ENCODE assay signal across 18 cellular contexts in the genomic region with DNA sequence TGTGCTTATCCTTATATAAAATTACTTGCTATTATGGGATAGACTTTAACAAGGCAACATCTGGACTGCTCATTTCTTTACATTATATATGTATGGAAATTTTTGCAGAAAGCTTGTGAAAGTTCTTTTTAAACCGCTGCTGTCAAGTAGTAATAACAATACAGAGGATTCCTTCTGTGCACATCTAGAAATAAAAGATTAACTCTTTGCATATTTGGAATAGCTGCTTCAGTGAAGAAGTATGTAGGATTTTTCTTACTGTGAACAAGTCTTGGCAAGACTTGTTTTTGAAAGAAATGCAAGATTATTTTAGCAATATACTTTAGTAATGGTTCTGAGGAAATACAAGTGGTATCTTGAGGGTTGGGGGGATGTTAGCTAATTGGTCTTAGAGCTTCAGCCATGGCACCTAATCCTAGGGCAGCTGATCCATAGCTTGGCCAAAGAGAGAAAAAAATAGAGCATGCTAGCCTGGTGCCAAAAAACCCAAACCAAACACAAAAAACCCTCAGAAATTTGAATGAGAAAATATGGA. TPM values are rescaled to one million over a fixed set of nuclear protein-coding genes. Genes with fewer than 3 reads are reported as not detected.
DNase-seq lines count a peak whose midpoint lies in the region; ATAC-seq, FAIRE-seq and TF ChIP-seq lines count a peak whose summit lies in the region.
"Had no signal": no experiment of that assay in that cellular context is flagged by ENCODE, and none has a peak within 500 bp of the region (broad histone marks: within the 10 kb centered on the region; RNA-seq: fewer than 3 reads in every experiment).

No MANE protein-coding gene starts in this region.

- H2BK120ac ChIP-seq in H9 (ENCODE audit: low read depth, low read length, poor library complexity, severe bottlenecking): no peak overlapping the region

- H4K91ac ChIP-seq in H9 (ENCODE audit: insufficient read length, low read depth, low read length): no peak overlapping the region

- no peak overlapping the region for H3K18ac ChIP-seq in H9 (ENCODE audit: insufficient read length, low read depth, low read length)

- H3K4me1 ChIP-seq in H9 (ENCODE audit: insufficient read depth, low read length) (peaks cover 2% of the 10 kb centered on the region; the same call in 1 of the 2 replicates), astrocyte (ENCODE audit: insufficient read depth, low read length) (peaks cover 22% of the 10 kb centered on the region)

- H3K4me3 Mint-ChIP-seq in H9: no peak overlapping the region
- H3K4me3 Mint-ChIP-seq in astrocyte (ENCODE audit: unreplicated experiment): peak overlapping the region; percentile 42
- H3K4me3 Mint-ChIP-seq: activated CD4-positive, alpha-beta memory T cell treated with anti-CD3 and anti-CD28 coated beads, Interleukin-2, amount 10 ng/mL, durations not matched to agents 7 days and 5 days; activated naive CD8-positive, alpha-beta T cell treated with anti-CD3 and anti-CD28 coated beads, Interleukin-2, amount 10 ng/mL, durations not matched to agents 7 days and 5 days; activated T-cell treated with anti-CD3 and anti-CD28 coated beads, Interleukin-2, amount 50 U/mL, for 72 hours; memory B cell; neural crest cell; stimulated activated naive B cell treated with anti-CD40 and anti-IgM and Interleukin-4, amounts not matched to agents 10 μg/mL and 1 μg/mL and 100 μg/mL, for 72 hours had no signal

- H3K27me3 ChIP-seq in H9 (ENCODE audit: insufficient read depth, low read length): no peaks in the 10 kb centered on the region
- H3K27me3 ChIP-seq in astrocyte (ENCODE audit: insufficient read depth, low read length): no peaks in the 10 kb centered on the region
- H3K27me3 ChIP-seq: gastrocnemius medialis had no signal

- no peaks in the 10 kb centered on the region for H3K79me1 ChIP-seq in H9 (ENCODE audit: insufficient read depth, low read depth, low read length, poor library complexity, severe bottlenecking)

- H3K56ac ChIP-seq in H9 (ENCODE audit: insufficient read length, low read depth, low read length): no peak overlapping the region

- H3K27me3 Mint-ChIP-seq in H9 (ENCODE audit: low read depth) (no peaks in the 10 kb centered on the region), astrocyte (ENCODE audit: low read depth, unreplicated experiment) (no peaks in the 10 kb centered on the region)
- H3K27me3 Mint-ChIP-seq: activated CD4-positive, alpha-beta memory T cell treated with anti-CD3 and anti-CD28 coated beads, Interleukin-2, amount 10 ng/mL, durations not matched to agents 7 days and 5 days; activated naive CD8-positive, alpha-beta T cell treated with anti-CD3 and anti-CD28 coated beads, Interleukin-2, amount 10 ng/mL, durations not matched to agents 7 days and 5 days; memory B cell; stimulated activated naive B cell treated with anti-CD40 and anti-IgM and Interleukin-4, amounts not matched to agents 10 μg/mL and 1 μg/mL and 100 μg/mL, for 72 hours had no signal

- H3K23ac ChIP-seq in H9 (ENCODE audit: insufficient read length, low read depth, low read length): no peak overlapping the region

- H3K27ac ChIP-seq in H9 (ENCODE audit: insufficient read length, low read depth, low read length) (no peak overlapping the region), astrocyte (ENCODE audit: low read depth, low read length) (no peak overlapping the region)
- H3K27ac ChIP-seq: gastrocnemius medialis, WERI-Rb-1 had no signal

- H3K9ac ChIP-seq in H9 (ENCODE audit: extremely low read depth, insufficient read length, low read length) (no peak overlapping the region), astrocyte (ENCODE audit: low read length) (no peak overlapping the region)

- no peak overlapping the region for H4K8ac ChIP-seq in H9 (replicated peaks; ENCODE audit: insufficient read length, low read depth, low read length)

- H3K9me3 Mint-ChIP-seq in H9 (no peaks in the 10 kb centered on the region), astrocyte (ENCODE audit: unreplicated experiment) (no peaks in the 10 kb centered on the region)
- H3K9me3 Mint-ChIP-seq: activated CD4-positive, alpha-beta memory T cell treated with anti-CD3 and anti-CD28 coated beads, Interleukin-2, amount 10 ng/mL, durations not matched to agents 7 days and 5 days; activated naive CD8-positive, alpha-beta T cell treated with anti-CD3 and anti-CD28 coated beads, Interleukin-2, amount 10 ng/mL, durations not matched to agents 7 days and 5 days; activated T-cell treated with anti-CD3 and anti-CD28 coated beads, Interleukin-2, amount 50 U/mL, for 72 hours; memory B cell; neural crest cell; stimulated activated naive B cell treated with anti-CD40 and anti-IgM and Interleukin-4, amounts not matched to agents 10 μg/mL and 1 μg/mL and 100 μg/mL, for 72 hours had no signal

- peaks cover 34% of the 10 kb centered on the region; the same call in 1 of the 2 replicates for H3K79me2 ChIP-seq in H9 (ENCODE audit: insufficient read depth, low read length)
- H3K79me2 ChIP-seq in astrocyte (ENCODE audit: insufficient read depth, low read length): peaks cover 78% of the 10 kb centered on the region

- FAIRE-seq in astrocyte (lab: Jason Lieb, UNC): peak; percentile 68
- FAIRE-seq in HTR-8/SVneo (lab: Jason Lieb, UNC): no peak

- H2BK15ac ChIP-seq in H9 (ENCODE audit: low read depth, low read length): no peak overlapping the region

- H2BK12ac ChIP-seq in H9 (ENCODE audit: insufficient read length, low read depth, low read length): no peak overlapping the region

- H3K4me3 ChIP-seq in astrocyte (ENCODE audit: insufficient read depth, low read depth, low read length): no peak overlapping the region
- H3K4me3 ChIP-seq in fibroblast of the aortic adventitia (ENCODE audit: low read depth, low read length): no peak overlapping the region
- H3K4me3 ChIP-seq: gastrocnemius medialis had no signal

- peaks cover 2 to 6% (median 2%) of the 10 kb centered on the region in 3 experiments; a peak in 5 of 7 replicates for H3K36me3 Mint-ChIP-seq in H9 (ENCODE audit: insufficient read depth in 1 of 3, low read depth in 3 of 3)
- H3K36me3 Mint-ChIP-seq in astrocyte (ENCODE audit: low read depth, unreplicated experiment): no peaks in the 10 kb centered on the region
- H3K36me3 Mint-ChIP-seq: memory B cell had no signal

- H4K5ac ChIP-seq in H9 (ENCODE audit: insufficient read length, low read depth, low read length): no peak overlapping the region

- peaks cover 6% of the 10 kb centered on the region for H3K23me2 ChIP-seq in H9 (ENCODE audit: insufficient read length, low read depth, low read length, poor library complexity, severe bottlenecking)

- H3K4ac ChIP-seq in H9 (ENCODE audit: low read depth, low read length): no peak overlapping the region

- H2BK5ac ChIP-seq in H9 (ENCODE audit: insufficient read length, low read length): no peak overlapping the region

- H4K20me1 ChIP-seq in H9 (ENCODE audit: control insufficient read depth, insufficient read depth, insufficient read length) (no peaks in the 10 kb centered on the region), astrocyte (ENCODE audit: insufficient read depth, low read length) (peaks cover 44% of the 10 kb centered on the region)

- no peak overlapping the region for H3K14ac ChIP-seq in H9 (ENCODE audit: insufficient read depth, low read length)

- H3K4me1 Mint-ChIP-seq in H9: peaks cover 36 to 40% of the 10 kb centered on the region in 2 experiments
- H3K4me1 Mint-ChIP-seq in astrocyte (ENCODE audit: low read depth, unreplicated experiment): peaks cover 32% of the 10 kb centered on the region

- no CpG with 5 or more reads among the region's 1 CpG for WGBS in H9 (ENCODE audit: extremely low coverage, insufficient read length, low lambda C conversion rate)

- no peak overlapping the region for H2AFZ ChIP-seq in H9 (ENCODE audit: low read length)
- H2AFZ ChIP-seq in astrocyte (ENCODE audit: low read depth, low read length): no peak overlapping the region

- no peak overlapping the region for H2AK5ac ChIP-seq in H9 (ENCODE audit: insufficient read length, low read length)

- H3K4me2 ChIP-seq in H9 (ENCODE audit: insufficient read depth, insufficient read length, low read length) (no peak overlapping the region), astrocyte (ENCODE audit: low read length) (peak overlapping the region; percentile 12)

- H3K36me3 ChIP-seq in astrocyte (ENCODE audit: insufficient read depth, low read length): no peaks in the 10 kb centered on the region
- H3K36me3 ChIP-seq: gastrocnemius medialis had no signal

- peak overlapping the region in 2 of 3 experiments; percentile 5 to 78; a peak in 3 of 7 replicates for H3K27ac Mint-ChIP-seq in H9
- H3K27ac Mint-ChIP-seq in astrocyte (ENCODE audit: unreplicated experiment): peak overlapping the region; percentile 73
- H3K27ac Mint-ChIP-seq: activated CD4-positive, alpha-beta memory T cell treated with anti-CD3 and anti-CD28 coated beads, Interleukin-2, amount 10 ng/mL, durations not matched to agents 7 days and 5 days; activated naive CD8-positive, alpha-beta T cell treated with anti-CD3 and anti-CD28 coated beads, Interleukin-2, amount 10 ng/mL, durations not matched to agents 7 days and 5 days; activated T-cell treated with anti-CD3 and anti-CD28 coated beads, Interleukin-2, amount 50 U/mL, for 72 hours; memory B cell; stimulated activated naive B cell treated with anti-CD40 and anti-IgM and Interleukin-4, amounts not matched to agents 10 μg/mL and 1 μg/mL and 100 μg/mL, for 72 hours had no signal

- no peaks in the 10 kb centered on the region for H3K9me3 ChIP-seq in H9 (ENCODE audit: control insufficient read depth, low read depth, low read length)
- H3K9me3 ChIP-seq in astrocyte (ENCODE audit: insufficient read depth, low read depth, low read length): no peaks in the 10 kb centered on the region
- H3K9me3 ChIP-seq: gastrocnemius medialis had no signal

- H2BK20ac ChIP-seq in H9 (ENCODE audit: low read depth, low read length, poor library complexity, severe bottlenecking): no peak overlapping the region

- no peak overlapping the region for H3T11ph ChIP-seq in H9 (ENCODE audit: low read length)

- no peak for ATAC-seq in GM19324 (IDR thresholded peaks at IDR 0.05; ENCODE audit: low FRiP score, unreplicated experiment)
- no peak for ATAC-seq in GM18873 (IDR thresholded peaks at IDR 0.05; ENCODE audit: low FRiP score, unreplicated experiment)
- no peak for ATAC-seq in GM19397 (IDR thresholded peaks at IDR 0.05; ENCODE audit: unreplicated experiment)
- ATAC-seq: activated T-cell treated with anti-CD3 and anti-CD28 coated beads, Interleukin-2, amount 50 U/mL, for 72 hours; gastrocnemius medialis; stimulated activated naive B cell treated with anti-CD40 and anti-IgM and Interleukin-4, amounts not matched to agents 10 μg/mL and 1 μg/mL and 100 μg/mL, for 72 hours had no signal

- no peak for DNase-seq in H9
- peak; percentile 53 for DNase-seq in astrocyte (ENCODE audit: low read depth)
- peak; percentile 56 for DNase-seq in fibroblast of the aortic adventitia (ENCODE audit: low read depth)
- peak; percentile 80 for DNase-seq in renal cortical epithelial cell (ENCODE audit: low read depth)
- no peak for DNase-seq in HTR-8/SVneo (ENCODE audit: insufficient read length, low spot score)
- DNase-seq: activated CD4-positive, alpha-beta memory T cell treated with anti-CD3 and anti-CD28 coated beads, Interleukin-2, amount 10 ng/mL, durations not matched to agents 7 days and 5 days; activated naive CD8-positive, alpha-beta T cell treated with anti-CD3 and anti-CD28 coated beads, Interleukin-2, amount 10 ng/mL, durations not matched to agents 7 days and 5 days; activated T-cell treated with anti-CD3 and anti-CD28 coated beads, Interleukin-2, amount 50 U/mL, for 72 hours; central memory CD4-positive, alpha-beta T cell; gastrocnemius medialis; NCI-H2227 treated with DMSO at 0.1 percent for 48 hours; stimulated activated naive B cell treated with anti-CD40 and anti-IgM and Interleukin-4, amounts not matched to agents 10 μg/mL and 1 μg/mL and 100 μg/mL, for 72 hours; WERI-Rb-1 had no signal

- no peak for TF ChIP-seq CTCF in H9 (conservative IDR thresholded peaks at IDR 0.05)
- TF ChIP-seq CTCF in astrocyte (IDR thresholded peaks at IDR 0.05; ENCODE audit: insufficient read depth, low read depth, low read length): no peak
- TF ChIP-seq CTCF in fibroblast of the aortic adventitia (IDR thresholded peaks at IDR 0.05; ENCODE audit: insufficient read depth, low read length): no peak

RNA-seq across cellular contexts. Expression of a gene that starts 4.3 kb away (rescaled TPM):
- 57.7 and 71.1 TPM in 2 replicates for total RNA-seq in H9 (2021)
- total RNA-seq in astrocyte: 59.3 and 65.2 TPM in 2 replicates
- 56.2 and 63.9 TPM in 2 replicates for total RNA-seq in fibroblast of the aortic adventitia (ENCODE audit: low replicate concordance)
- total RNA-seq in renal cortical epithelial cell: 150 and 167 TPM in 2 replicates

RNA-seq across cellular contexts. Expression of a gene that starts 45.0 kb away (rescaled TPM):
- total RNA-seq in H9 (2021) (26.4 and 27.2 TPM in 2 replicates), astrocyte (37.7 and 40.8 TPM in 2 replicates), fibroblast of the aortic adventitia (ENCODE audit: low replicate concordance) (50.4 and 65.6 TPM in 2 replicates), renal cortical epithelial cell (10.4 and 39.1 TPM in 2 replicates)

Comparison
In these comparisons a context has a peak if more than half of its experiments do, and no peak if none do; other contexts are left out.
1. DNase-seq: peak in astrocyte (single experiment), fibroblast of the aortic adventitia (single experiment) and renal cortical epithelial cell (single experiment); none in H9 (single experiment) and HTR-8/SVneo (single experiment).